1 cellular context compared by ENCODE assay signal in genomic region chr17:78176548-78177025, GRCh38.
A peak's percentile ranks its signal among the peaks of the same experiment; 100 is the strongest.
TF ChIP-seq lines count a peak whose summit lies in the region.

No MANE protein-coding gene starts in this region.

TF ChIP-seq in K562, 482 proteins besides CTCF, POLR2A, EP300 and RAD21 (continued from another document and continues in another):
- TF ChIP-seq ZNF318 (IDR thresholded peaks at IDR 0.05; ENCODE audit: borderline replicate concordance in 1 of 2, low read depth in 1 of 2) (no peak), CCNT2 (IDR thresholded peaks at IDR 0.05; ENCODE audit: borderline replicate concordance, extremely low read depth, insufficient read length, low read depth, low read length) (no peak), ZNF830 (CRISPR knock-in tag; IDR thresholded peaks at IDR 0.05) (no peak), CTBP1 (IDR thresholded peaks at IDR 0.05; ENCODE audit: borderline replicate concordance) (peak; percentile 22; the same call in 1 of the 2 replicates), SIRT6 (IDR thresholded peaks at IDR 0.05; ENCODE audit: low read depth, low read length) (no peak), ZNF224 (CRISPR knock-in tag; IDR thresholded peaks at IDR 0.05) (no peak), NFRKB (IDR thresholded peaks at IDR 0.05; ENCODE audit: low read depth) (no peak), TCFL5 (CRISPR knock-in tag; conservative IDR thresholded peaks at IDR 0.05) (no peak), SOX6 (IDR thresholded peaks at IDR 0.05) (0 out of 2 replicates have a peak, but pooled peaks have one; percentile 17), ARID3B (CRISPR knock-in tag; IDR thresholded peaks at IDR 0.05; ENCODE audit: borderline replicate concordance) (no peak), NCOA6 (IDR thresholded peaks at IDR 0.05) (no peak), ESRRB (CRISPR knock-in tag; IDR thresholded peaks at IDR 0.05; ENCODE audit: borderline replicate concordance) (no peak), ZNF639 (CRISPR knock-in tag; conservative IDR thresholded peaks at IDR 0.05 in 1 of 2, IDR thresholded peaks at IDR 0.05 in 1 of 2) (no peak), DNMT1 (IDR thresholded peaks at IDR 0.05) (no peak), GTF2E2 (tag; IDR thresholded peaks at IDR 0.05) (no peak), ZNF239 (CRISPR knock-in tag; IDR thresholded peaks at IDR 0.05) (no peak), THRAP3 (IDR thresholded peaks at IDR 0.05; ENCODE audit: borderline replicate concordance) (no peak), ZNF175 (CRISPR knock-in tag; IDR thresholded peaks at IDR 0.05; ENCODE audit: low read depth) (no peak), BRD9 (IDR thresholded peaks at IDR 0.05; ENCODE audit: low read depth, partially characterized antibody) (no peak), LEF1 (IDR thresholded peaks at IDR 0.05) (no peak), SFPQ (IDR thresholded peaks at IDR 0.05; ENCODE audit: low read depth, low read length) (no peak), VEZF1 (CRISPR knock-in tag; IDR thresholded peaks at IDR 0.05) (peak; percentile 31; the same call in 1 of the 2 replicates), KAT7 (CRISPR knock-in tag; IDR thresholded peaks at IDR 0.05; ENCODE audit: borderline replicate concordance) (no peak), HDAC6 (IDR thresholded peaks at IDR 0.05; ENCODE audit: low read depth, low read length) (no peak), ESRRA (IDR thresholded peaks at IDR 0.05; ENCODE audit: borderline replicate concordance, low read depth) (no peak), RBM34 (IDR thresholded peaks at IDR 0.05; ENCODE audit: borderline replicate concordance, insufficient read depth, low read length) (no peak), PTBP1 (IDR thresholded peaks at IDR 0.05; ENCODE audit: low read depth, low read length) (peak; percentile 28; the same call in 1 of the 2 replicates), DDX20 (tag; IDR thresholded peaks at IDR 0.05; ENCODE audit: low read depth) (no peak), RBM22 (IDR thresholded peaks at IDR 0.05; ENCODE audit: low read depth, low read length, poor library complexity, severe bottlenecking) (peak; percentile 80), ZNF551 (CRISPR knock-in tag; IDR thresholded peaks at IDR 0.05) (no peak), FOXA1 (IDR thresholded peaks at IDR 0.05; ENCODE audit: borderline replicate concordance) (no peak), ZBTB7A (IDR thresholded peaks at IDR 0.05; ENCODE audit: borderline replicate concordance, control insufficient read depth, low read depth, low read length) (peak; percentile 41; the same call in 1 of the 2 replicates), RCOR1 (IDR thresholded peaks at IDR 0.05; ENCODE audit: borderline replicate concordance in 1 of 2, low read depth in 2 of 2, low read length in 2 of 2) (peak in 1 of 2 experiments; percentile 44; a peak in 1 of 4 replicates), BHLHE40 (IDR thresholded peaks at IDR 0.05; ENCODE audit: low read length) (peak; percentile 69), ZMIZ1 (IDR thresholded peaks at IDR 0.05; ENCODE audit: low read depth in 2 of 2, low read length in 2 of 2) (0 out of 4 replicates have a peak, but pooled peaks of 1 of the 2 experiments have one; percentile 20), DPF2 (IDR thresholded peaks at IDR 0.05) (no peak), TAL1 (IDR thresholded peaks at IDR 0.05) (no peak), HDGF (IDR thresholded peaks at IDR 0.05) (no peak), ZFX (CRISPR knock-in tag; IDR thresholded peaks at IDR 0.05) (no peak), STAT6 (CRISPR knock-in tag; IDR thresholded peaks at IDR 0.05) (no peak), NRF1 (conservative IDR thresholded peaks at IDR 0.05 in 1 of 2, IDR thresholded peaks at IDR 0.05 in 1 of 2) (peak; percentile 37 to 45), ZNF311 (CRISPR knock-in tag; IDR thresholded peaks at IDR 0.05) (no peak)
